In genomic region chr3:181289306-181289705, GRCh38 we compare ENCODE assay signal across 24 cellular contexts.
"Had no signal": no experiment of that assay in that cellular context is flagged by ENCODE, and none has a peak within 500 bp of the region (broad histone marks: within the 10 kb centered on the region; RNA-seq: fewer than 3 reads in every experiment).

No MANE protein-coding gene starts in this region.

- H3K4me3 ChIP-seq: colonic mucosa, coronary artery, dorsolateral prefrontal cortex, esophagus muscularis mucosa, esophagus squamous epithelium, gastrocnemius medialis, gastroesophageal sphincter, heart left ventricle, heart right ventricle had no signal

- ATAC-seq: effector memory CD8-positive, alpha-beta T cell; esophagus mucosa; foreskin keratinocyte; gastrocnemius medialis; gastroesophageal sphincter; heart left ventricle; heart right ventricle had no signal

- H3K36me3 ChIP-seq: colonic mucosa, esophagus muscularis mucosa, esophagus squamous epithelium, gastrocnemius medialis, gastroesophageal sphincter, heart left ventricle, heart right ventricle had no signal

- H3K4me1 Mint-ChIP-seq: endodermal cell had no signal

- H3K4me3 Mint-ChIP-seq: dendritic cell treated with granulocyte-macrophage colony-stimulating factor and Interleukin-4, amounts not matched to agents 40 ng/mL and 50 ng/mL, for 4 days; effector memory CD8-positive, alpha-beta T cell; endodermal cell had no signal

- DNase-seq: colonic mucosa; cortex of kidney; dermis blood vessel endothelial cell; dorsolateral prefrontal cortex; effector CD4-positive, alpha-beta T cell; effector CD8-positive, alpha-beta T cell; effector memory CD4-positive, alpha-beta T cell; effector memory CD8-positive, alpha-beta T cell; endodermal cell; erythroblast; esophagus squamous epithelium; foreskin fibroblast; foreskin keratinocyte; foreskin melanocyte; gastrocnemius medialis; head of caudate nucleus; heart left ventricle; heart right ventricle had no signal

- H3K27me3 ChIP-seq: colonic mucosa, dorsolateral prefrontal cortex, esophagus muscularis mucosa, esophagus squamous epithelium, foreskin keratinocyte, gastrocnemius medialis, gastroesophageal sphincter, heart left ventricle, heart right ventricle had no signal

- H3K27ac Mint-ChIP-seq: dendritic cell treated with granulocyte-macrophage colony-stimulating factor and Interleukin-4, amounts not matched to agents 40 ng/mL and 50 ng/mL, for 4 days; effector memory CD8-positive, alpha-beta T cell; endodermal cell had no signal

- H3K9me3 Mint-ChIP-seq: dendritic cell treated with granulocyte-macrophage colony-stimulating factor and Interleukin-4, amounts not matched to agents 40 ng/mL and 50 ng/mL, for 4 days; endodermal cell had no signal

- H3K27me3 Mint-ChIP-seq: dendritic cell treated with granulocyte-macrophage colony-stimulating factor and Interleukin-4, amounts not matched to agents 40 ng/mL and 50 ng/mL, for 4 days; effector memory CD8-positive, alpha-beta T cell had no signal

- H3K9me3 ChIP-seq: colonic mucosa, esophagus muscularis mucosa, esophagus squamous epithelium, gastrocnemius medialis, gastroesophageal sphincter, heart left ventricle, heart right ventricle had no signal

- H3K27ac ChIP-seq: colonic mucosa, coronary artery, dorsolateral prefrontal cortex, epithelial cell of prostate, esophagus muscularis mucosa, esophagus squamous epithelium, foreskin keratinocyte, gastrocnemius medialis, gastroesophageal sphincter, heart left ventricle, heart right ventricle had no signal
